10 cellular contexts compared by ENCODE assay signal in the genomic region with DNA sequence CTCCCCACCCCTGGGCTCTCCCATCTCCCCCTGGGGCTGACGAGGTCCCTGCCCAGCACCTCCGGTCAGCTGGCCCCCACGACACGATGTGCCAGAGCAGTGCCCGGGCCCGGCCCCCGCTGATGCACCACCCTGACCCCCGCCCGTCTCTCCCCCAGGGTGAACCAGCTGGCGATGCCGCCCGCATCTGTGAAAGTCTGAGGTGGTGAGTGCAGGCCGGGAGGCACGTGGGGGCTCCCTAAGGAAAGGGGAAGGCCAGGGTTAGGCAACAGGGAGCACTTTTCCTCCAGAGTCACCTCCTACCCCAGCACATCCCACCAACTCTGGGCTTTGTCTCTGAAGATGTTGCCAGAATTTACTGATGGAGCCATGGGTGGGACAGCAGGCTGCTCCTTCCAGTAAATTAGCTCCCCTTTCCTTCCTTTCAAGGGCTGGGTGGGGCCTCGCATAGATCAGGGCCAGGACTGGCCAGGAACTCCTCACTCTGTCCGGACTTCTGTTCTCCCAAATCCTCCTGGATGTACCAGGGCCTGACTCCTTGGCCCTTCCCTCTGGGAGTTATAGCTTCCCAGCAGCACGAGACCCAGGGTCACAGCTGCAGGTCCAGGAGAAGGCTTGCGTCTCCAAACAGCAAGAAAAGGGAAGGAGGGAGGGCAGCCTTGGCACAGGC. TPM values are rescaled to one million over a fixed set of nuclear protein-coding genes. Genes with fewer than 3 reads are reported as not detected.
DNase-seq lines count a peak whose midpoint lies in the region; ATAC-seq, FAIRE-seq and TF ChIP-seq lines count a peak whose summit lies in the region.
"Had no signal": no experiment of that assay in that cellular context is flagged by ENCODE, and none has a peak within 500 bp of the region (broad histone marks: within the 10 kb centered on the region; RNA-seq: fewer than 3 reads in every experiment).

No MANE protein-coding gene starts in this region.

- H3K9ac ChIP-seq in astrocyte (ENCODE audit: low read length) = no peak overlapping the region
- H3K9ac ChIP-seq in stomach smooth muscle (ENCODE audit: low read length in 2 of 2) = no peak overlapping the region

- H4K20me1 ChIP-seq in astrocyte (ENCODE audit: insufficient read depth, low read length) = peaks cover 15% of the 10 kb centered on the region
- no peaks in the 10 kb centered on the region for H4K20me1 ChIP-seq in hepatocyte (ENCODE audit: insufficient read depth, poor library complexity, severe bottlenecking)

- H3K4me3 ChIP-seq in H7 (ENCODE audit: insufficient read depth, low read depth, low read length) = peak overlapping the region; percentile 35; the same call in 1 of the 2 replicates
- no peak overlapping the region for H3K4me3 ChIP-seq in astrocyte (ENCODE audit: insufficient read depth, low read depth, low read length)
- H3K4me3 ChIP-seq in hepatocyte = no peak overlapping the region
- H3K4me3 ChIP-seq in stomach smooth muscle (ENCODE audit: low read length in 2 of 2) = no peak overlapping the region

- H2AFZ ChIP-seq in astrocyte (ENCODE audit: low read depth, low read length) (no peak overlapping the region), hepatocyte (no peak overlapping the region)

- DNase-seq in H7 (peak; percentile 87), astrocyte (ENCODE audit: low read depth) (no peak), hepatocyte (ENCODE audit: low spot score) (no peak), immature natural killer cell (no peak)
- DNase-seq: erythroblast; naive thymus-derived CD4-positive, alpha-beta T cell had no signal

- H3K36me3 Mint-ChIP-seq in astrocyte (ENCODE audit: low read depth, unreplicated experiment) = no peaks in the 10 kb centered on the region
- H3K36me3 Mint-ChIP-seq in immature natural killer cell = peaks cover 3 to 5% (median 4%) of the 10 kb centered on the region in 3 donors

- no peaks in the 10 kb centered on the region for H3K9me3 ChIP-seq in astrocyte (ENCODE audit: insufficient read depth, low read depth, low read length)
- no peaks in the 10 kb centered on the region for H3K9me3 ChIP-seq in hepatocyte (ENCODE audit: low read depth)
- H3K9me3 ChIP-seq in stomach smooth muscle (ENCODE audit: control insufficient read depth in 2 of 2, low read length in 2 of 2) = no peaks in the 10 kb centered on the region

- H3K4me1 ChIP-seq in astrocyte (ENCODE audit: insufficient read depth, low read length) (peaks cover 3% of the 10 kb centered on the region), hepatocyte (ENCODE audit: insufficient read depth) (peaks cover 10% of the 10 kb centered on the region), stomach smooth muscle (ENCODE audit: control insufficient read depth, insufficient read depth, low read length) (peaks cover 54% of the 10 kb centered on the region)

- peaks cover 9% of the 10 kb centered on the region for H3K27me3 Mint-ChIP-seq in astrocyte (ENCODE audit: low read depth, unreplicated experiment)
- peaks cover 0 to 5% (median 0%) of the 10 kb centered on the region in 3 donors for H3K27me3 Mint-ChIP-seq in immature natural killer cell (ENCODE audit: low read depth in 3 of 3)

- peaks cover 2% of the 10 kb centered on the region for H3K4me1 Mint-ChIP-seq in astrocyte (ENCODE audit: low read depth, unreplicated experiment)
- no peaks in the 10 kb centered on the region for H3K4me1 Mint-ChIP-seq in immature natural killer cell

- ATAC-seq in GM21737 (IDR thresholded peaks at IDR 0.05; ENCODE audit: unreplicated experiment) (no peak), GM18868 (IDR thresholded peaks at IDR 0.05; ENCODE audit: unreplicated experiment) (no peak), HG03135 (IDR thresholded peaks at IDR 0.05; ENCODE audit: unreplicated experiment) (no peak)

- H3K9me3 Mint-ChIP-seq in astrocyte (ENCODE audit: unreplicated experiment) (no peaks in the 10 kb centered on the region), immature natural killer cell (no peaks in the 10 kb centered on the region)
- H3K9me3 Mint-ChIP-seq: naive thymus-derived CD4-positive, alpha-beta T cell had no signal

- H3K27me3 ChIP-seq in H7 (ENCODE audit: control insufficient read depth, insufficient read depth, low read length) (no peaks in the 10 kb centered on the region; the same call in 1 of the 2 replicates), astrocyte (ENCODE audit: insufficient read depth, low read length) (no peaks in the 10 kb centered on the region), hepatocyte (no peaks in the 10 kb centered on the region), stomach smooth muscle (ENCODE audit: control insufficient read depth in 1 of 2, insufficient read depth in 2 of 2, low read length in 2 of 2) (peaks cover 0 to 2% of the 10 kb centered on the region in 2 donors)

- no peak overlapping the region for H3K27ac ChIP-seq in astrocyte (ENCODE audit: low read depth, low read length)
- no peak overlapping the region for H3K27ac ChIP-seq in hepatocyte
- H3K27ac ChIP-seq in stomach smooth muscle (ENCODE audit: low read length) = peak overlapping the region; percentile 41

- no peak for FAIRE-seq in astrocyte (lab: Jason Lieb, UNC)

- H3K27ac Mint-ChIP-seq in astrocyte (ENCODE audit: unreplicated experiment) (no peak overlapping the region), immature natural killer cell (peak overlapping the region in 1 of 6 donors; percentile 15)

- WGBS in hepatocyte (ENCODE audit: low lambda C conversion rate, missing lambda C conversion rate) = 90% methylated on average over 12 of the region's 18 CpGs

- H3K36me3 ChIP-seq in H7 (replicated peaks; ENCODE audit: control insufficient read depth, insufficient read depth, low read length) = peaks cover 16% of the 10 kb centered on the region
- no peaks in the 10 kb centered on the region for H3K36me3 ChIP-seq in astrocyte (ENCODE audit: insufficient read depth, low read length)
- no peaks in the 10 kb centered on the region for H3K36me3 ChIP-seq in hepatocyte (replicated peaks; ENCODE audit: insufficient read depth, low read depth)
- H3K36me3 ChIP-seq in stomach smooth muscle (ENCODE audit: control insufficient read depth in 2 of 2, insufficient read depth in 2 of 2, low read length in 2 of 2) = peaks cover 1 to 13% of the 10 kb centered on the region in 2 donors

- H3K4me3 Mint-ChIP-seq in astrocyte (ENCODE audit: unreplicated experiment) (no peak overlapping the region), immature natural killer cell (no peak overlapping the region)
- H3K4me3 Mint-ChIP-seq: naive thymus-derived CD4-positive, alpha-beta T cell had no signal

- H3K4me2 ChIP-seq in astrocyte (ENCODE audit: low read length) = peak overlapping the region; percentile 52
- H3K4me2 ChIP-seq in hepatocyte = peak overlapping the region; percentile 53

- H3K79me2 ChIP-seq in astrocyte (ENCODE audit: insufficient read depth, low read length) (no peaks in the 10 kb centered on the region), hepatocyte (no peaks in the 10 kb centered on the region)

- no peaks in the 10 kb centered on the region for H3K9me2 ChIP-seq in hepatocyte (replicated peaks; ENCODE audit: insufficient read depth)

- TF ChIP-seq CTCF in astrocyte (IDR thresholded peaks at IDR 0.05; ENCODE audit: insufficient read depth, low read depth, low read length) (no peak), hepatocyte (IDR thresholded peaks at IDR 0.05; ENCODE audit: poor library complexity) (no peak)

RNA-seq across cellular contexts. Expression of gene MYBBP1A, which starts 18.3 kb away (rescaled TPM):
- total RNA-seq in H7 (2014; rRNA removed; shearing (Covaris generic)) = 140 and 149 TPM in 2 replicates
- total RNA-seq in astrocyte (70.0 and 71.1 TPM in 2 replicates), hepatocyte (17.9 and 23.7 TPM in 2 replicates)
- polyA plus RNA-seq in hepatocyte (44.1 and 46.5 TPM in 2 replicates), immature natural killer cell (10 to 100 TPM in 1 of 3 donors, 1 to 10 TPM in 2; 3.5 to 21.9 (median 7.2) TPM)

RNA-seq across cellular contexts. Expression of gene GGT6, which starts 23.5 kb away (rescaled TPM):
- total RNA-seq in H7 (2014; rRNA removed; shearing (Covaris generic)) = not detected in 2 replicates
- total RNA-seq in astrocyte (not detected in 2 replicates), hepatocyte (0.32 TPM in 1 of 2 replicates, not detected in the other)
- polyA plus RNA-seq in hepatocyte (not detected in 2 replicates), immature natural killer cell (not detected)
- total RNA-seq: naive thymus-derived CD4-positive, alpha-beta T cell had no signal
- polyA plus RNA-seq: naive thymus-derived CD4-positive, alpha-beta T cell had no signal

RNA-seq across cellular contexts. Expression of gene SPNS2, which starts 38.2 kb away (rescaled TPM):
- total RNA-seq in H7 (2014; rRNA removed; shearing (Covaris generic)) = 1.8 and 2.1 TPM in 2 replicates
- 1.3 and 4.3 TPM in 2 replicates for total RNA-seq in astrocyte
- total RNA-seq in hepatocyte = 5.6 and 8.3 TPM in 2 replicates
- 10.3 and 13.4 TPM in 2 replicates for polyA plus RNA-seq in hepatocyte
- polyA plus RNA-seq in immature natural killer cell = under 1 TPM in 1 of 3 donors, not detected in 2; 0.26 TPM
- polyA plus RNA-seq: naive thymus-derived CD4-positive, alpha-beta T cell had no signal

RNA-seq across cellular contexts. Expression of gene SMTNL2, which starts 47.5 kb away (rescaled TPM):
- 1.4 and 1.9 TPM in 2 replicates for total RNA-seq in H7 (2014; rRNA removed; shearing (Covaris generic))
- 0.18 and 0.26 TPM in 2 replicates for total RNA-seq in astrocyte
- total RNA-seq in hepatocyte = 41.5 and 56.8 TPM in 2 replicates
- 106 TPM in 2 replicates for polyA plus RNA-seq in hepatocyte
- polyA plus RNA-seq in immature natural killer cell = not detected
- total RNA-seq: naive thymus-derived CD4-positive, alpha-beta T cell had no signal
- polyA plus RNA-seq: naive thymus-derived CD4-positive, alpha-beta T cell had no signal
